ENCODE assay signal across 8 cellular contexts in genomic region chr7:2313450-2314208, GRCh38. TPM values are rescaled to one million over a fixed set of nuclear protein-coding genes. Genes with fewer than 3 reads are reported as not detected.
DNase-seq lines count a peak whose midpoint lies in the region; ATAC-seq and TF ChIP-seq lines count a peak whose summit lies in the region.

No MANE protein-coding gene starts in this region.

- H3K4me3 Mint-ChIP-seq in stimulated activated naive CD8-positive, alpha-beta T cell treated with anti-CD3 and anti-CD28 coated beads, Interleukin-15, amount 100 ng/mL, for 72 hours = peak overlapping the region in 1 of 2 donors; percentile 94

- 20 to 31% methylated on average over 22 to 42 of the region's 42 CpGs for WGBS in body of pancreas, 2 donors

- H3K27ac ChIP-seq in KOPT-K1 (ENCODE audit: low read depth, low read length, poor library complexity, severe bottlenecking) = peak overlapping the region; percentile 67
- H3K27ac ChIP-seq in body of pancreas = peak overlapping the region; percentile 58 to 74 (median 68)

- no peaks in the 10 kb centered on the region for H3K27me3 Mint-ChIP-seq in stimulated activated naive CD8-positive, alpha-beta T cell treated with anti-CD3 and anti-CD28 coated beads, Interleukin-15, amount 100 ng/mL, for 72 hours

- CTCF ChIA-PET in BJ (lab: Yijun Ruan, JAX) = no interaction called here

- no peaks in the 10 kb centered on the region for H3K9me3 ChIP-seq in KOPT-K1 (ENCODE audit: insufficient read depth, low read length, poor library complexity, severe bottlenecking)
- H3K9me3 ChIP-seq in body of pancreas = no peaks in the 10 kb centered on the region

- intact Hi-C loops in body of pancreas (cut with DNase I) = no loop called here

- H3K9me3 Mint-ChIP-seq in stimulated activated naive CD8-positive, alpha-beta T cell treated with anti-CD3 and anti-CD28 coated beads, Interleukin-15, amount 100 ng/mL, for 72 hours = no peaks in the 10 kb centered on the region

- TF ChIP-seq CTCF in BJ (IDR thresholded peaks at IDR 0.05; ENCODE audit: insufficient read depth, low read depth, low read length) (no peak), body of pancreas (IDR thresholded peaks at IDR 0.05) (no peak), kidney epithelial cell (IDR thresholded peaks at IDR 0.05; ENCODE audit: insufficient read depth, low read length, poor library complexity, severe bottlenecking) (no peak)

- peak overlapping the region; percentile 92 to 95 for H3K27ac Mint-ChIP-seq in stimulated activated naive CD8-positive, alpha-beta T cell treated with anti-CD3 and anti-CD28 coated beads, Interleukin-15, amount 100 ng/mL, for 72 hours

- POLR2A ChIA-PET in BJ (lab: Charles Lee) = no interaction called here

- DNase-seq in BJ (ENCODE audit: low read depth) (no peak), body of pancreas (peak in 3 of 4 donors; percentile 16 to 41 (median 40)), kidney epithelial cell (ENCODE audit: low read depth) (no peak)
- no peak for DNase-seq in stimulated activated naive CD8-positive, alpha-beta T cell treated with anti-CD3 and anti-CD28 coated beads, Interleukin-15, amount 100 ng/mL, for 72 hours

- TF ChIP-seq POLR2A in body of pancreas (IDR thresholded peaks at IDR 0.05) = no peak

- H3K36me3 ChIP-seq in BJ (ENCODE audit: control insufficient read depth, insufficient read depth, low read length) (no peaks in the 10 kb centered on the region), KOPT-K1 (ENCODE audit: insufficient read depth, low read length) (no peaks in the 10 kb centered on the region), body of pancreas (replicated peaks in 1 of 2; ENCODE audit: insufficient read depth in 1 of 2, low read depth in 2 of 2) (no peaks in the 10 kb centered on the region), kidney epithelial cell (ENCODE audit: control insufficient read depth, insufficient read depth, low read length) (no peaks in the 10 kb centered on the region)

- ATAC-seq in GM19455 (IDR thresholded peaks at IDR 0.05; ENCODE audit: unreplicated experiment) (peak; percentile 14), body of pancreas (peak; percentile 43), HG03521 (IDR thresholded peaks at IDR 0.05; ENCODE audit: unreplicated experiment) (no peak), GM19324 (IDR thresholded peaks at IDR 0.05; ENCODE audit: low FRiP score, unreplicated experiment) (no peak)
- ATAC-seq in stimulated activated naive CD8-positive, alpha-beta T cell treated with anti-CD3 and anti-CD28 coated beads, Interleukin-15, amount 100 ng/mL, for 72 hours = peak; percentile 47

- H3K4me3 ChIP-seq in BJ (ENCODE audit: low read depth, low read length) = peak overlapping the region; percentile 76
- H3K4me3 ChIP-seq in body of pancreas = peak overlapping the region; percentile 53 to 89
- H3K4me3 ChIP-seq in kidney epithelial cell (ENCODE audit: low read depth, low read length) = peak overlapping the region; percentile 91

- H3K4me1 Mint-ChIP-seq in stimulated activated naive CD8-positive, alpha-beta T cell treated with anti-CD3 and anti-CD28 coated beads, Interleukin-15, amount 100 ng/mL, for 72 hours = peaks cover 21% of the 10 kb centered on the region

- no peaks in the 10 kb centered on the region for H3K27me3 ChIP-seq in BJ (ENCODE audit: control insufficient read depth, insufficient read depth, low read length)
- no peaks in the 10 kb centered on the region for H3K27me3 ChIP-seq in body of pancreas
- no peaks in the 10 kb centered on the region for H3K27me3 ChIP-seq in kidney epithelial cell (ENCODE audit: control insufficient read depth, insufficient read depth, low read length)

- peaks cover 6% of the 10 kb centered on the region for H3K4me1 ChIP-seq in body of pancreas

RNA-seq across cellular contexts. Expression of gene SNX8, which starts 0.6 kb away (rescaled TPM):
- 36.9 and 62.1 TPM in 2 replicates for polyA plus RNA-seq in BJ (2011; rRNA removed)
- polyA minus RNA-seq in BJ (2011; rRNA and poly(A)+ RNA removed) = 42.3 and 65.2 TPM in 2 replicates
- total RNA-seq in body of pancreas = 1 to 10 TPM; 5.3 to 6.2 TPM
- 43.8 and 47.7 TPM in 2 replicates for total RNA-seq in kidney epithelial cell

RNA-seq across cellular contexts. Expression of gene EIF3B, which starts 41.0 kb away (rescaled TPM):
- polyA plus RNA-seq in BJ (2011; rRNA removed) = 92.7 and 106 TPM in 2 replicates
- polyA minus RNA-seq in BJ (2011; rRNA and poly(A)+ RNA removed) = 57.7 and 83.7 TPM in 2 replicates
- total RNA-seq in body of pancreas = 100 to 1,000 TPM in 1 of 2 donors, 10 to 100 TPM in 1; 87.2 to 232 TPM
- 149 and 153 TPM in 2 replicates for total RNA-seq in kidney epithelial cell

Comparison
In these comparisons a context has a peak if more than half of its experiments do, and no peak if none do; other contexts are left out.
1. DNase-seq: peak in body of pancreas (3 of 4); none in BJ (single experiment), kidney epithelial cell (single experiment) and stimulated activated naive CD8-positive, alpha-beta T cell treated with anti-CD3 and anti-CD28 coated beads, Interleukin-15, amount 100 ng/mL, for 72 hours (0 of 2).
2. ATAC-seq: peak in GM19455 (single experiment), body of pancreas (single experiment) and stimulated activated naive CD8-positive, alpha-beta T cell treated with anti-CD3 and anti-CD28 coated beads, Interleukin-15, amount 100 ng/mL, for 72 hours (single experiment); none in HG03521 (single experiment) and GM19324 (single experiment).
3. Peak in every context shown above with its lines, with median percentiles within 50 percentile points of each other: H3K4me3 ChIP-seq.